8 cellular contexts compared by ENCODE assay signal in genomic region chr7:149598721-149599308, GRCh38.
DNase-seq lines count a peak whose midpoint lies in the region; ATAC-seq and TF ChIP-seq lines count a peak whose summit lies in the region.

No MANE protein-coding gene starts in this region.

- no peaks in the 10 kb centered on the region for H3K27me3 Mint-ChIP-seq in mesothelial cell of epicardium (ENCODE audit: low read depth)

- intact Hi-C loops in breast epithelium (cut with DNase I; ENCODE audit: low total_unique reads): no loop called here

- H3K27ac Mint-ChIP-seq in mesothelial cell of epicardium: no peak overlapping the region

- POLR2A ChIA-PET in AG04450 (lab: Yijun Ruan, JAX): interaction anchor here (0.9 kb wide), 1 partner anchor 139 kb away, joined by 4 read pairs; no protein-coding TSS in a partner anchor

- H3K9me3 ChIP-seq in AG04450 (ENCODE audit: control insufficient read depth, insufficient read depth, low read length) (no peaks in the 10 kb centered on the region), breast epithelium (no peaks in the 10 kb centered on the region)

- no peaks in the 10 kb centered on the region for H3K9me3 Mint-ChIP-seq in mesothelial cell of epicardium

- H3K27ac ChIP-seq in AG04450 (ENCODE audit: low read depth, low read length): no peak overlapping the region
- H3K27ac ChIP-seq in breast epithelium: no peak overlapping the region

- H3K4me3 ChIP-seq in AG04450 (ENCODE audit: low read depth, low read length): no peak overlapping the region
- no peak overlapping the region for H3K4me3 ChIP-seq in breast epithelium

- TF ChIP-seq POLR2A in breast epithelium (IDR thresholded peaks at IDR 0.05): no peak

- H3K36me3 ChIP-seq in breast epithelium: no peaks in the 10 kb centered on the region

- H3K4me1 ChIP-seq in breast epithelium: no peaks in the 10 kb centered on the region

- H3K4me3 Mint-ChIP-seq in mesothelial cell of epicardium: no peak overlapping the region

- H3K27me3 ChIP-seq in AG04450 (ENCODE audit: control insufficient read depth, insufficient read depth, low read length) (no peaks in the 10 kb centered on the region), breast epithelium (no peaks in the 10 kb centered on the region)

- TF ChIP-seq CTCF in AG04450 (IDR thresholded peaks at IDR 0.05; ENCODE audit: low read depth, low read length) (peak; percentile 47), GM12872 (IDR thresholded peaks at IDR 0.05; ENCODE audit: insufficient read depth, low read depth, low read length) (peak; percentile 59; the same call in 1 of the 3 replicates), breast epithelium (IDR thresholded peaks at IDR 0.05) (peak in 2 of 3 donors; percentile 18 to 21), mesothelial cell of epicardium (IDR thresholded peaks at IDR 0.05; ENCODE audit: unreplicated experiment) (no peak)

- ATAC-seq in HG03196 (IDR thresholded peaks at IDR 0.05; ENCODE audit: unreplicated experiment): no peak
- no peak for ATAC-seq in HG03520 (IDR thresholded peaks at IDR 0.05; ENCODE audit: unreplicated experiment)

- CTCF ChIA-PET in AG04450 (lab: Charles Lee): interaction anchor here (0.7 to 1.5 kb wide), 7 partner anchors 10 to 594 kb away, joined by 3 to 7 read pairs (median 3); partner anchors contain the start of gene ZNF783

- no peak for DNase-seq in AG04450 (ENCODE audit: low read depth, low spot score)
- DNase-seq in M059J (ENCODE audit: low read depth): peak; percentile 41
- no peak for DNase-seq in breast epithelium (ENCODE audit: low spot score in 2 of 2)
- peak; percentile 42 to 44 for DNase-seq in lung microvascular endothelial cell (ENCODE audit: low read depth in 2 of 2)
- no peak for DNase-seq in mesothelial cell of epicardium (ENCODE audit: low spot score in 2 of 2, unreplicated experiment in 2 of 2)

- peaks cover 29% of the 10 kb centered on the region for H3K36me3 Mint-ChIP-seq in mesothelial cell of epicardium

- H3K4me1 Mint-ChIP-seq in mesothelial cell of epicardium: no peaks in the 10 kb centered on the region

Comparison
In these comparisons a context has a peak if more than half of its experiments do, and no peak if none do; other contexts are left out.
1. DNase-seq: peak in M059J (single experiment) and lung microvascular endothelial cell (2 of 2); none in AG04450 (single experiment), breast epithelium (0 of 2) and mesothelial cell of epicardium (0 of 2).